Comparison of ENCODE assay signal across 1 cellular context in the genomic region with DNA sequence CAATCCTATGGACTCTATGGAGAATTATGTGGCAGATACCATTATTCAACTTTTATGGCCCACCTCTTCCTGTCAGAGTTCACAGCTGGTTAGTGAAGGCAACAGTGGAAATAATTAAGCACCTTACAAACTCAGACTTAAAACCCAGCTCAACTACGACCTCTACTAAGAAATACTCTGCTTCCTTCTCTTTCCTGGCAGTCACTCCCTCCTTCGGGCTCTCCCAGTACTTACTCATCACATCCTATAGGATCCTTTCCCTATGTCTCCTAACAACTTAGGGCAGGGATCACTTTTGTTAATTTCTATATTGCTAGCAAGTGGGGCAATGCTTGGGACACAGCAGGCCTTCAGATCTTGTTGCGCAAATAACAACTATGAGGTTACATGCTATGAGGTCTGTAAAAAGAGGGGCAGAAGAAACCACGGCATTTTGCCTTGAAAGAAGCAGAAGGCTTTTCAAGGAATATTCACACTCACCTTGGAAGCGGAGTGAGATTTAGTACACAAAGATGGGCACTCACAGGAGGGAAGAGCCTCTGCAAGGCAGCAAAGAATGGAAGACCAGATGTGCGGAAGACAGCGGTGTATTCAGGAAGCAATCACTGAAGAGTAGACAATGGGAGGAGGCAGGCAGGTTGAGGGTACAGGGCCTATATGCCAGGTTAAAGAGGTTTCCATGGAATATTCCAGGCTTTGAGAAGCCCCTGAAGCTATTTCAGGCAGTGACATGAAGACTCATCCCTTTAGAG.
TF ChIP-seq lines count a peak whose summit lies in the region.

No MANE protein-coding gene starts in this region.

TF ChIP-seq in HEK293, 187 proteins besides CTCF, POLR2A, EP300 and RAD21 (continued from another document):
- no peak for TF ChIP-seq ZNF26 (tag by site-specific recombination; IDR thresholded peaks at IDR 0.05)
- no peak for TF ChIP-seq ZNF341 (tag by site-specific recombination; IDR thresholded peaks at IDR 0.05; ENCODE audit: low read depth)
- peak; percentile 26; the same call in 1 of the 2 replicates for TF ChIP-seq SP2 (tag by site-specific recombination; IDR thresholded peaks at IDR 0.05)
